Comparison of ENCODE assay signal across 8 cellular contexts in the genomic region with DNA sequence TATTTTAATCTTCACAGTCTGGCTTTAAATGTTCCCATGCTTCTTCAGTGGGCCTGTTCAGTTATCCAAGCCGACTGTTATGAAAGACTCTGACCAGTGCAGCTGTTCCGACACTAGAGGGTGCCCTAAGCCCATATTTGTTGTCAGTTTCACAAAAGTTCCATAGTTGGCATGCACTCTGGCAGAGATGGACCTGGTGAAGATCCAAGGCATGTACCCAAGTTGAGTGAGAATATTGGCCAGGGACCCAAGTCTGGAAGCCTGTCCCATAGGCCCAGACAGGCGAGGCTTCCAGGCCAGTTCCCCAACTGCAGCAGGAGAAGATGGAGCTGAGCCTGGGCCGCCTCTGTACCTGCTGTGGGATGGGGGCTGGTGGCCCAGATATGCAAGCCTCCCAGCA. TPM values are rescaled to one million over a fixed set of nuclear protein-coding genes. Genes with fewer than 3 reads are reported as not detected.
DNase-seq lines count a peak whose midpoint lies in the region; ATAC-seq, FAIRE-seq and TF ChIP-seq lines count a peak whose summit lies in the region.

No MANE protein-coding gene starts in this region.

- H3K4me1 ChIP-seq in NT2/D1 (ENCODE audit: insufficient read depth, insufficient read length) = no peaks in the 10 kb centered on the region

- peaks cover 24% of the 10 kb centered on the region for H3K9me3 ChIP-seq in NT2/D1 (ENCODE audit: insufficient read depth, low read length)

- no peaks in the 10 kb centered on the region for H3K36me3 ChIP-seq in NT2/D1 (ENCODE audit: insufficient read depth, insufficient read length, low read length)

- peak; percentile 41 for FAIRE-seq in H54 (lab: Jason Lieb, UNC)

- H3K27me3 ChIP-seq in NT2/D1 (ENCODE audit: insufficient read depth, insufficient read length) = no peaks in the 10 kb centered on the region

- TF ChIP-seq POLR2A in H54 (IDR thresholded peaks at IDR 0.05; ENCODE audit: low read depth, low read length) = no peak

- H3K27ac ChIP-seq in C4-2B = no peak overlapping the region

- TF ChIP-seq CTCF in C4-2B (conservative IDR thresholded peaks at IDR 0.05) = peak; percentile 82
- TF ChIP-seq CTCF in omental fat pad (IDR thresholded peaks at IDR 0.05) = no peak

- H3K4me3 ChIP-seq in NT2/D1 (ENCODE audit: insufficient read length, low read depth) = no peak overlapping the region

- ATAC-seq in omental fat pad (ENCODE audit: low FRiP score) (no peak), HG02588 (IDR thresholded peaks at IDR 0.05; ENCODE audit: unreplicated experiment) (no peak), HG02642 (IDR thresholded peaks at IDR 0.05; ENCODE audit: poor library complexity, unreplicated experiment) (no peak)

- DNase-seq in H54 (ENCODE audit: insufficient read length, low spot score) (peak; percentile 13), NT2/D1 (ENCODE audit: low read depth, low spot score) (peak; percentile 81), fibroblast of gingiva (ENCODE audit: low read depth) (peak; percentile 70), omental fat pad (ENCODE audit: low spot score) (peak; percentile 23)
- DNase-seq in activated CD8-positive, alpha-beta memory T cell treated with anti-CD3 and anti-CD28 coated beads, Interleukin-2, amount 50 U/mL, for 4 hours = peak; percentile 60

- H3K9ac ChIP-seq in NT2/D1 (ENCODE audit: insufficient read length, low read depth) = no peak overlapping the region

RNA-seq across cellular contexts. Expression of gene GUCY2C, which starts 27.4 kb away (rescaled TPM):
- total RNA-seq in omental fat pad = not detected

Comparison
In these comparisons a context has a peak if more than half of its experiments do, and no peak if none do; other contexts are left out.
1. DNase-seq: peak in every context shown above with its lines; median percentile 81 in NT2/D1; 70 in fibroblast of gingiva; 60 in activated CD8-positive, alpha-beta memory T cell treated with anti-CD3 and anti-CD28 coated beads, Interleukin-2, amount 50 U/mL, for 4 hours; 23 in omental fat pad; 13 in H54.